In genomic region chrX:40952855-40953254, GRCh38 we compare ENCODE assay signal across 9 cellular contexts.
A peak's percentile ranks its signal among the peaks of the same experiment; 100 is the strongest.
DNase-seq lines count a peak whose midpoint lies in the region; ATAC-seq and TF ChIP-seq lines count a peak whose summit lies in the region.
"Had no signal": no experiment of that assay in that cellular context is flagged by ENCODE, and none has a peak within 500 bp of the region (broad histone marks: within the 10 kb centered on the region; RNA-seq: fewer than 3 reads in every experiment).

No MANE protein-coding gene starts in this region.

- H3K4me3 ChIP-seq in CD4-positive, CD25-positive, alpha-beta regulatory T cell (ENCODE audit: low read depth, low read length), result peak overlapping the region; percentile 64
- peak overlapping the region; percentile 34 for H3K4me3 ChIP-seq in lower lobe of right lung
- H3K4me3 ChIP-seq in HAP-1, result no peak overlapping the region

- peaks cover 0 to 12% (median 0%) of the 10 kb centered on the region in 4 donors for H3K4me1 Mint-ChIP-seq in CD4-positive, CD25-positive, alpha-beta regulatory T cell
- peaks cover 11% of the 10 kb centered on the region for H3K4me1 Mint-ChIP-seq in activated CD8-positive, alpha-beta T cell treated with anti-CD3 and anti-CD28 coated beads for 36 hours (ENCODE audit: low read depth)

- no peaks in the 10 kb centered on the region for H3K36me3 Mint-ChIP-seq in CD4-positive, CD25-positive, alpha-beta regulatory T cell
- peaks cover 5% of the 10 kb centered on the region for H3K36me3 Mint-ChIP-seq in activated CD8-positive, alpha-beta T cell treated with anti-CD3 and anti-CD28 coated beads for 36 hours (ENCODE audit: low read depth)

- H3K27ac ChIP-seq in CD4-positive, CD25-positive, alpha-beta regulatory T cell (ENCODE audit: insufficient read depth, low read length, poor library complexity, severe bottlenecking), result no peak overlapping the region
- peak overlapping the region; percentile 46 for H3K27ac ChIP-seq in lower lobe of right lung
- H3K27ac ChIP-seq: epithelial cell of prostate had no signal

- CTCF ChIA-PET in activated CD8-positive, alpha-beta T cell treated with anti-CD3 and anti-CD28 coated beads for 36 hours (lab: Charles Lee), result interaction anchor here (0.7 to 1.7 kb wide), 2 partner anchors 21 to 360 kb away, joined by 3 read pairs; no protein-coding TSS in a partner anchor

- no peaks in the 10 kb centered on the region for H3K27me3 Mint-ChIP-seq in CD4-positive, CD25-positive, alpha-beta regulatory T cell
- no peaks in the 10 kb centered on the region for H3K27me3 Mint-ChIP-seq in activated CD8-positive, alpha-beta T cell treated with anti-CD3 and anti-CD28 coated beads for 36 hours

- no peaks in the 10 kb centered on the region for H3K36me3 ChIP-seq in CD4-positive, CD25-positive, alpha-beta regulatory T cell (ENCODE audit: control insufficient read depth, insufficient read depth, low read length)
- H3K36me3 ChIP-seq in lower lobe of right lung, result no peaks in the 10 kb centered on the region
- no peaks in the 10 kb centered on the region for H3K36me3 ChIP-seq in HAP-1 (replicated peaks)

- in situ Hi-C loops in G401 (cut with HindIII; ENCODE audit: low sequenced_read_pairs) (no loop called here), HAP-1 (cut with MboI; ENCODE audit: low sequenced_read_pairs) (no loop called here)

- H3K27ac Mint-ChIP-seq in CD4-positive, CD25-positive, alpha-beta regulatory T cell, result no peak overlapping the region
- peak overlapping the region; percentile 85 for H3K27ac Mint-ChIP-seq in activated CD8-positive, alpha-beta T cell treated with anti-CD3 and anti-CD28 coated beads for 36 hours

- intact Hi-C loops in activated CD8-positive, alpha-beta T cell treated with anti-CD3 and anti-CD28 coated beads for 36 hours (cut with micrococcal nuclease), result no loop called here
- intact Hi-C loops in lower lobe of right lung (cut with DNase I), result no loop called here

- H3K4me1 ChIP-seq in CD4-positive, CD25-positive, alpha-beta regulatory T cell (ENCODE audit: control insufficient read depth, insufficient read depth, low read length, poor library complexity, severe bottlenecking), result no peaks in the 10 kb centered on the region
- no peaks in the 10 kb centered on the region for H3K4me1 ChIP-seq in lower lobe of right lung
- peaks cover 24% of the 10 kb centered on the region for H3K4me1 ChIP-seq in HAP-1

- peak; percentile 47 to 50 for ATAC-seq in CD4-positive, CD25-positive, alpha-beta regulatory T cell (ENCODE audit: low read depth in 2 of 2)
- ATAC-seq in activated CD8-positive, alpha-beta T cell treated with anti-CD3 and anti-CD28 coated beads for 36 hours, result peak; percentile 94
- peak in 1 of 2 donors; percentile 56 for ATAC-seq in lower lobe of right lung

- no peaks in the 10 kb centered on the region for H3K9me3 ChIP-seq in CD4-positive, CD25-positive, alpha-beta regulatory T cell (ENCODE audit: control insufficient read depth in 2 of 2, low read length in 2 of 2)
- H3K9me3 ChIP-seq in lower lobe of right lung, result no peaks in the 10 kb centered on the region
- H3K9me3 ChIP-seq in HAP-1, result peaks cover 3% of the 10 kb centered on the region; the same call in 1 of the 2 replicates

- DNase-seq in CD4-positive, CD25-positive, alpha-beta regulatory T cell, result peak in 1 of 3 donors; percentile 60
- DNase-seq in HCEC 1CT (peak; percentile 18), lower lobe of right lung (no peak), G401 (ENCODE audit: low spot score) (no peak), HAP-1 (ENCODE audit: low spot score in 2 of 2) (no peak), DMS53 (lab: John Stamatoyannopoulos, UW) (no peak), NK-92 (lab: John Stamatoyannopoulos, UW; ENCODE audit: unreplicated experiment) (no peak)
- peak; percentile 35 for DNase-seq in activated CD8-positive, alpha-beta T cell treated with anti-CD3 and anti-CD28 coated beads for 36 hours

- no peak for TF ChIP-seq CTCF in activated CD8-positive, alpha-beta T cell treated with anti-CD3 and anti-CD28 coated beads for 36 hours (IDR thresholded peaks at IDR 0.05)
- no peak for TF ChIP-seq CTCF in lower lobe of right lung (IDR thresholded peaks at IDR 0.05)

- H3K4me3 Mint-ChIP-seq in CD4-positive, CD25-positive, alpha-beta regulatory T cell, result peak overlapping the region; percentile 3 to 81 (median 67)
- H3K4me3 Mint-ChIP-seq in activated CD8-positive, alpha-beta T cell treated with anti-CD3 and anti-CD28 coated beads for 36 hours, result peak overlapping the region; percentile 40

- peaks cover 0 to 5% (median 1%) of the 10 kb centered on the region in 7 donors for H3K9me3 Mint-ChIP-seq in CD4-positive, CD25-positive, alpha-beta regulatory T cell
- H3K9me3 Mint-ChIP-seq in activated CD8-positive, alpha-beta T cell treated with anti-CD3 and anti-CD28 coated beads for 36 hours, result peaks cover 7% of the 10 kb centered on the region

- no peaks in the 10 kb centered on the region for H3K27me3 ChIP-seq in CD4-positive, CD25-positive, alpha-beta regulatory T cell (ENCODE audit: control insufficient read depth, insufficient read depth, low read length)
- H3K27me3 ChIP-seq in lower lobe of right lung (ENCODE audit: low read depth) (no peaks in the 10 kb centered on the region), HAP-1 (ENCODE audit: low read depth) (no peaks in the 10 kb centered on the region)

- POLR2A ChIA-PET in activated CD8-positive, alpha-beta T cell treated with anti-CD3 and anti-CD28 coated beads for 36 hours (lab: Charles Lee), result interaction anchor here (1.5 kb wide), 1 partner anchor 11 kb away, joined by 5 read pairs; no protein-coding TSS in a partner anchor

Comparison
In these comparisons a context has a peak if more than half of its experiments do, and no peak if none do; other contexts are left out.
1. DNase-seq: peak in HCEC 1CT (single experiment) and activated CD8-positive, alpha-beta T cell treated with anti-CD3 and anti-CD28 coated beads for 36 hours (single experiment); none in lower lobe of right lung (single experiment), G401 (single experiment), HAP-1 (0 of 2), DMS53 (single experiment) and NK-92 (single experiment).